In the genomic region with DNA sequence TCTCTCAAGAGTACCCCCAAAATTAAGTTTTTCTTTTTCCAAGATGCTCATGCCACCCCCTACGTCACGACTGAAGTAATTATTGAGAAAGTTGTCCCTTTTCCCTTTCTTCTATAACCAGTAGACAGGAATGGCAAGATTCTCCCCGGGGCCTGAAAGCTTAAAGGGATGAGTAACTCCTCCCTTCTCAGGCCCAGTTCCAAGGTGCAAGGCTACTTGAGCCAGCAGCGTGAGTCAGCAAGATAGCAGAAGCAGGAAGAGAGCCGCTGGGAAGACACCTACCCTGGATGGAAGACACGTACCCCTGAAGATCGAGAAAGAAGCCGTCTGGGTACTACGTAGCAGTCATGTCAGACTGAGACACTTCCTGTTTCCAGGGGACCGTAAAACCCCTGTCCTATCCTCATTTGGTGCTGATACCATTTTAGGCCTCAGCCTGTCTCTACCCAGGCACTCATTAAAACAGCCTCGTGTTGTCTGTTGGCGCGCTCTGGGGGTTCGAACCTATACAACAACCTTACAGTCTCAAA, we compare ENCODE assay signal across 11 cellular contexts.
DNase-seq lines count a peak whose midpoint lies in the region; ATAC-seq and TF ChIP-seq lines count a peak whose summit lies in the region.
"Had no signal": no experiment of that assay in that cellular context is flagged by ENCODE, and none has a peak within 500 bp of the region (broad histone marks: within the 10 kb centered on the region; RNA-seq: fewer than 3 reads in every experiment).

No MANE protein-coding gene starts in this region.

- H3K27ac ChIP-seq in right cardiac atrium (ENCODE audit: low read length), result no peak overlapping the region
- H3K27ac ChIP-seq in suprapubic skin, result no peak overlapping the region

- no peaks in the 10 kb centered on the region for H3K4me1 ChIP-seq in right cardiac atrium (ENCODE audit: control insufficient read depth, insufficient read depth, low read length)
- H3K4me1 ChIP-seq in suprapubic skin, result peaks cover 5% of the 10 kb centered on the region

- H3K4me3 ChIP-seq in astrocyte of the cerebellum (ENCODE audit: low read depth, low read length), result no peak overlapping the region
- no peak overlapping the region for H3K4me3 ChIP-seq in right cardiac atrium (ENCODE audit: low read length)
- no peak overlapping the region for H3K4me3 ChIP-seq in suprapubic skin

- in situ Hi-C loops in astrocyte of the cerebellum (cut with HindIII; ENCODE audit: low sequenced_read_pairs) (no loop called here), KBM-7 (cut with MboI; ENCODE audit: low pct_unique_long_range_greater_than_20kb, low sequenced_read_pairs) (no loop called here)

- DNase-seq in HCEC 1CT, result peak; percentile 73
- peak; percentile 8 for DNase-seq in astrocyte of the cerebellum (ENCODE audit: low read depth)
- peak; percentile 54 to 65 (median 57) for DNase-seq in right cardiac atrium
- peak; percentile 78 to 82 for DNase-seq in suprapubic skin (ENCODE audit: low spot score in 2 of 2)
- DNase-seq in COR-L47 (lab: John Stamatoyannopoulos, UW), result no peak
- no peak for DNase-seq in NAMALWA (ENCODE audit: low spot score)
- no peak for DNase-seq in KBM-7
- no peak for DNase-seq in NCI-H524 (lab: John Stamatoyannopoulos, UW)
- DNase-seq: GDM1, MM.1S, natural killer cell had no signal

- TF ChIP-seq POLR2A in suprapubic skin (IDR thresholded peaks at IDR 0.05), result no peak

- H3K27me3 ChIP-seq in right cardiac atrium (ENCODE audit: control insufficient read depth, insufficient read depth) (no peaks in the 10 kb centered on the region), suprapubic skin (no peaks in the 10 kb centered on the region)

- intact Hi-C loops in right cardiac atrium (cut with DNase I), result no loop called here

- ATAC-seq in right cardiac atrium, result peak; percentile 26 to 37
- ATAC-seq: natural killer cell had no signal

- TF ChIP-seq CTCF in astrocyte of the cerebellum (IDR thresholded peaks at IDR 0.05; ENCODE audit: low read depth, low read length, missing control alignments) (no peak), suprapubic skin (IDR thresholded peaks at IDR 0.05) (no peak)

- WGBS in right cardiac atrium, result 63% methylated on average over 14 of the region's 14 CpGs
- WGBS in suprapubic skin, result 66% methylated on average over 14 of the region's 14 CpGs

- no peak for TF ChIP-seq EP300 in suprapubic skin (IDR thresholded peaks at IDR 0.05)

- no peaks in the 10 kb centered on the region for H3K9me3 ChIP-seq in right cardiac atrium (ENCODE audit: control insufficient read depth, low read length)
- no peaks in the 10 kb centered on the region for H3K9me3 ChIP-seq in suprapubic skin

- H3K36me3 ChIP-seq in suprapubic skin, result no peaks in the 10 kb centered on the region

Comparison
In these comparisons a context has a peak if more than half of its experiments do, and no peak if none do; other contexts are left out.
1. DNase-seq: peak in HCEC 1CT (single experiment), astrocyte of the cerebellum (single experiment), right cardiac atrium (3 of 3) and suprapubic skin (2 of 2); none in COR-L47 (single experiment), NAMALWA (single experiment), KBM-7 (single experiment) and NCI-H524 (0 of 2).